Comparison of ENCODE assay signal across 8 cellular contexts in the genomic region with DNA sequence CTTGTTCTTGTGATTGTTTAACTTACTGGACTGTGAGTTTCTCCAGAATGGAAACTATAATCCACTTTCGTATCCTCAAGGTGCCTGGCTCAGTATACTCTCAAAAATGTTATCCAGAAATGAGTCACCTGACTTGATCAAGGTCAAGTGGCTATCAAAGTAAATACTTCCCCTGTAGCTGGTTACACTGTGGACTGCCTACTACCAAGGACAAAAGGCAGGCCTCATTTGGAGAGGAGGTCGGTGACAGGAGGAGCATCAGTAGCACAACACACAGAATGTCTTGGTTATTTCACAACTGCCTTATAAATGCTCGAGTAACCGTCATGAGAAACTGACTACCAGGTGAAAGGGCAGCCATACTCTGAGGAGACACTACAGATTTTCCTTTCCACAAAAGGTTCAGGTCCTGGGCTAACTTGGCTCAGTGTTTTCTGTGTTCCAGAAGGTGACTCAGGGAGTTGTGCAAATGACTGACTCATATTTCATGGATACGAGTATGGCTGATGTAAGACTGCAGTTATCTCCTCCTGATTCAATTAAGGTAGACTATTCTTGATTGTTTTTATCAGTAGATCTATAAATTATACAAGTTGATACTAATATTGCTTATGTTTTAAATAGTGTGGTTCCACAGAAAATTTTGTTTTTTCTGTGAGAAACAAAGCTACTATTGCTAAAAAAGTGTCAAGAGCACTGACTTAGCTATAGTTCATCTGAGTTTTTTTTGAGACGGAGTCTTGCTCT. TPM values are rescaled to one million over a fixed set of nuclear protein-coding genes. Genes with fewer than 3 reads are reported as not detected.
DNase-seq lines count a peak whose midpoint lies in the region; ATAC-seq and TF ChIP-seq lines count a peak whose summit lies in the region.

No MANE protein-coding gene starts in this region.

- H3K9me3 ChIP-seq in aorta (ENCODE audit: control insufficient read depth, low read length): no peaks in the 10 kb centered on the region

- no peaks in the 10 kb centered on the region for H3K9me3 Mint-ChIP-seq in osteocyte (ENCODE audit: unreplicated experiment)

- H3K4me1 Mint-ChIP-seq in osteocyte (ENCODE audit: unreplicated experiment): peaks cover 34% of the 10 kb centered on the region

- no peaks in the 10 kb centered on the region for H3K36me3 ChIP-seq in aorta (ENCODE audit: control insufficient read depth in 1 of 2, insufficient read depth in 2 of 2, low read length in 1 of 2)

- intact Hi-C loops in aorta (cut with DNase I): loop anchor here in 1 of 2 donors (10.0 kb wide), 2 partner anchors 207 to 233 kb away; a partner anchor contains a TSS

- H3K27ac Mint-ChIP-seq in osteocyte (ENCODE audit: unreplicated experiment): peak overlapping the region; percentile 14

- H3K4me3 ChIP-seq in NB4 (ENCODE audit: low read depth, low read length) (no peak overlapping the region), aorta (ENCODE audit: low read length in 2 of 2) (no peak overlapping the region)

- no peak overlapping the region for H3K27ac ChIP-seq in aorta (ENCODE audit: low read depth in 1 of 2, low read length in 2 of 2)

- no peak for TF ChIP-seq CTCF in NB4 (IDR thresholded peaks at IDR 0.05; ENCODE audit: low read depth, low read length)
- no peak for TF ChIP-seq CTCF in osteocyte (IDR thresholded peaks at IDR 0.05)

- peaks cover 8% of the 10 kb centered on the region for H3K36me3 Mint-ChIP-seq in osteocyte (ENCODE audit: unreplicated experiment)

- WGBS in aorta, 2 donors: 63 to 64% methylated on average over 6 of the region's 6 CpGs

- ATAC-seq in aorta (ENCODE audit: low FRiP score): no peak

- H3K4me1 ChIP-seq in aorta (ENCODE audit: control insufficient read depth in 1 of 2, insufficient read depth in 2 of 2, low read length in 2 of 2): peaks cover 0 to 25% of the 10 kb centered on the region in 2 donors

- no peaks in the 10 kb centered on the region for H3K27me3 Mint-ChIP-seq in osteocyte (ENCODE audit: unreplicated experiment)

- TF ChIP-seq POLR2A in NB4 (IDR thresholded peaks at IDR 0.05; ENCODE audit: extremely low read depth, insufficient read length) (no peak), erythroblast (IDR thresholded peaks at IDR 0.05; ENCODE audit: low read length) (no peak)

- no peak overlapping the region for H3K4me3 Mint-ChIP-seq in osteocyte (ENCODE audit: unreplicated experiment)

- DNase-seq in Daoy (ENCODE audit: low read depth): peak; percentile 78
- DNase-seq in NB4 (ENCODE audit: low read depth): peak; percentile 35
- DNase-seq in erythroblast (lab: John Stamatoyannopoulos, UW): peak; percentile 15 to 59
- no peak for DNase-seq in osteocyte (ENCODE audit: extremely low spot score, unreplicated experiment)
- no peak for DNase-seq in NCI-H2029 (lab: John Stamatoyannopoulos, UW)
- no peak for DNase-seq in aorta
- no peak for DNase-seq in NCI-H748 (lab: John Stamatoyannopoulos, UW; ENCODE audit: unreplicated experiment)
- no peak for DNase-seq in activated CD4-positive, alpha-beta T cell treated with anti-CD3 and anti-CD28 coated beads, Interleukin-2, amount 50 U/mL, for 48 hours

- no peaks in the 10 kb centered on the region for H3K27me3 ChIP-seq in aorta (ENCODE audit: control insufficient read depth in 1 of 2, insufficient read depth in 2 of 2, low read length in 1 of 2)

RNA-seq across cellular contexts. Expression of a gene that starts 4.2 kb away (rescaled TPM):
- total RNA-seq in Daoy (2014; rRNA removed; shearing (Covaris generic)): 26.9 and 40.1 TPM in 2 replicates
- total RNA-seq in osteocyte (72.0 and 76.4 TPM in 2 replicates), aorta (10 to 100 TPM; 71.9 to 95.9 TPM)
- polyA plus RNA-seq in aorta: 10 to 100 TPM; 25.5 to 36.8 TPM

Comparison
In these comparisons a context has a peak if more than half of its experiments do, and no peak if none do; other contexts are left out.
1. DNase-seq: peak in Daoy (single experiment), NB4 (single experiment) and erythroblast (2 of 2); none in osteocyte (single experiment), NCI-H2029 (single experiment), aorta (0 of 2), NCI-H748 (single experiment) and activated CD4-positive, alpha-beta T cell treated with anti-CD3 and anti-CD28 coated beads, Interleukin-2, amount 50 U/mL, for 48 hours (0 of 2).